ENCODE assay signal across 8 cellular contexts in genomic region chr14:24334431-24335271, GRCh38. TPM values are rescaled to one million over a fixed set of nuclear protein-coding genes. Genes with fewer than 3 reads are reported as not detected.
DNase-seq lines count a peak whose midpoint lies in the region; ATAC-seq and TF ChIP-seq lines count a peak whose summit lies in the region.

TSS of gene ADCY4 (minus strand) at chr14:24335071. CDS start at chr14:24334652, 419 bp downstream.

- CTCF ChIA-PET in activated B cell treated with CpG ODN at 0.5 μM for 24 hours (lab: Charles Lee) = interaction anchor here (1.4 to 13.6 kb wide), 6 partner anchors 11 to 146 kb away, joined by 4 to 353 read pairs (median 18); partner anchors contain the start of genes CBLN3, IPO4 and KHNYN
- CTCF ChIA-PET in RWPE1 (lab: Yijun Ruan, JAX) = interaction anchor here (1.2 to 5.3 kb wide), 7 partner anchors 10 to 97 kb away, joined by 5 to 94 read pairs (median 8); partner anchors contain the start of genes CBLN3, CIDEB and KHNYN

- POLR2A ChIA-PET in activated B cell treated with CpG ODN at 0.5 μM for 24 hours (lab: Charles Lee) (interaction anchor here (1.1 to 11.5 kb wide), 6 partner anchors 11 to 102 kb away, joined by 3 to 216 read pairs (median 16); partner anchors contain the start of genes CBLN3 and KHNYN), RWPE1 (lab: Yijun Ruan, JAX; ENCODE audit: low non-redundant PET) (interaction anchor here (1.9 kb wide), 1 partner anchor 96 kb away, joined by 11 read pairs; the partner anchor contains the start of genes CBLN3 and KHNYN)

- H3K4me3 Mint-ChIP-seq in activated B cell treated with CpG ODN at 0.5 μM for 24 hours = peak within 1 kb of the TSS; percentile 41

- H3K36me3 Mint-ChIP-seq in activated B cell treated with CpG ODN at 0.5 μM for 24 hours (ENCODE audit: low read depth) = peaks cover 21% of the 10 kb centered on the region

- no peak within 1 kb of the TSS for H3K27ac Mint-ChIP-seq in activated B cell treated with CpG ODN at 0.5 μM for 24 hours

- H3K27me3 Mint-ChIP-seq in activated B cell treated with CpG ODN at 0.5 μM for 24 hours = peaks cover 14% of the 10 kb centered on the region

- no peak for ATAC-seq in activated B cell treated with CpG ODN at 0.5 μM for 24 hours (ENCODE audit: low read depth)
- ATAC-seq in omental fat pad (ENCODE audit: low FRiP score) = no peak
- ATAC-seq in GM18861 (IDR thresholded peaks at IDR 0.05; ENCODE audit: unreplicated experiment) = no peak

- no peak for TF ChIP-seq CTCF in activated B cell treated with CpG ODN at 0.5 μM for 24 hours (IDR thresholded peaks at IDR 0.05)
- TF ChIP-seq CTCF in fibroblast of villous mesenchyme (IDR thresholded peaks at IDR 0.05; ENCODE audit: insufficient read depth, low read depth, low read length) = no peak
- TF ChIP-seq CTCF in omental fat pad (IDR thresholded peaks at IDR 0.05) = no peak
- TF ChIP-seq CTCF in RWPE1 (conservative IDR thresholded peaks at IDR 0.05; ENCODE audit: low read depth) = no peak

- peak within 1 kb of the TSS; percentile 38 for H3K4me3 ChIP-seq in fibroblast of villous mesenchyme (ENCODE audit: low read depth, low read length)

- intact Hi-C loops in activated B cell treated with CpG ODN at 0.5 μM for 24 hours (cut with micrococcal nuclease) = loop anchor here (5.0 to 10.0 kb wide), 3 partner anchors 37 to 780 kb away; partner anchors contain the start of genes DHRS1, NOP9, THTPA and ZFHX2

- H3K27ac ChIP-seq in RWPE1 = no peak within 1 kb of the TSS

- DNase-seq in EL (peak; percentile 25), activated B cell treated with CpG ODN at 0.5 μM for 24 hours (peak; percentile 46), fibroblast of villous mesenchyme (ENCODE audit: low read depth) (no peak), omental fat pad (ENCODE audit: low spot score) (no peak), 8988T (no peak), RWPE1 (ENCODE audit: low spot score) (no peak), HPDE6-E6E7 (ENCODE audit: extremely low spot score) (no peak)

- H3K4me1 Mint-ChIP-seq in activated B cell treated with CpG ODN at 0.5 μM for 24 hours = peaks cover 52% of the 10 kb centered on the region

- no peaks in the 10 kb centered on the region for H3K9me3 Mint-ChIP-seq in activated B cell treated with CpG ODN at 0.5 μM for 24 hours

RNA-seq across cellular contexts. Expression of gene ADCY4, which starts in this region (rescaled TPM):
- total RNA-seq in activated B cell treated with CpG ODN at 0.5 μM for 24 hours (2.3 and 2.4 TPM in 2 replicates), fibroblast of villous mesenchyme (4.2 and 18.1 TPM in 2 replicates), omental fat pad (100 to 1,000 TPM in 1 of 4 donors, 10 to 100 TPM in 2, 1 to 10 TPM in 1; 9.7 to 144 (median 45.6) TPM)

Comparison
In these comparisons a context has a peak if more than half of its experiments do, and no peak if none do; other contexts are left out.
1. DNase-seq: peak in EL (single experiment) and activated B cell treated with CpG ODN at 0.5 μM for 24 hours (single experiment); none in fibroblast of villous mesenchyme (single experiment), omental fat pad (single experiment), 8988T (single experiment), RWPE1 (single experiment) and HPDE6-E6E7 (single experiment).